ENCODE assay signal across 8 cellular contexts in the genomic region with DNA sequence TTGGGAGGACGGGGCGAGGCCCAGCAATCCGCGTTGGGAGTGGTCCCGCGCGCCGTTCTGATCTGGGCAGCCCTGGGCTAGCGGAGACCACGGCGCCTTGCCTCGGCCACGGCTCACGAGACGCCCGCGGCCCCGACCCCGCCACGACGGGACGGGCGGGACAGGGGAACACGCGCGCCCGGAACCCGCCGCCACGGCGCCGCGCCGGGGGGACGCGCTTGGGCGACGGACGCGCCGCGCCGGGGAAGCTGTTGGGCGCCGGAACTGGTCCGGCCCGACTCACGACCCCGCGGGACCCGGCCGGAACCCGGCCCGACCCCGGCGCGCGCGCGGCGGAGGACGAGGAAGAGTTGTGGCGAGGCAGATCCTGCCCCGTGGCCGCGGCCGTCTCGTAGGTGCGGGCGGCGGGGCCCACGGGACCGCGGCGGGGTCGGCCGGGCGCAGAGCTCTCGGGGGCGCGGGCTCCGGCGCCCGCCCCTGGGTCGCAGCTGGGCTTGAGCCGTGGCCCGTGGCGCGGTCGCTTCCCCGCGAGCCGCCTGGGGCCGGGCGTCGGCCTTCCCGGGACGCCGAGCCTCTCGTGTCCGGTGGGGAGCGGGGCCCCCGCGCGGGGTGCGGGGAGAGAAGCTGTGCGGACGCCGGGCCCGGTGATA. TPM values are rescaled to one million over a fixed set of nuclear protein-coding genes. Genes with fewer than 3 reads are reported as not detected.
DNase-seq lines count a peak whose midpoint lies in the region; ATAC-seq and TF ChIP-seq lines count a peak whose summit lies in the region.

A gene (plus strand): TSS at position 251 of the 650 bp plus-strand sequence. CDS start 6,830 bp downstream, outside the sequence.

- peaks cover 7% of the 10 kb centered on the region for H3K27me3 ChIP-seq in mucosa of stomach (ENCODE audit: control insufficient read depth, insufficient read depth, low read length)

- H3K9ac ChIP-seq in mucosa of stomach (ENCODE audit: low read length) = peak within 1 kb of the TSS; percentile 74

- H3K4me3 ChIP-seq in epithelial cell of proximal tubule (ENCODE audit: low read depth, low read length) (peak within 1 kb of the TSS; percentile 86), mucosa of stomach (ENCODE audit: low read length) (peak within 1 kb of the TSS; percentile 51)

- ATAC-seq in GM21737 (IDR thresholded peaks at IDR 0.05; ENCODE audit: unreplicated experiment) (peak; percentile 46), HG02840 (IDR thresholded peaks at IDR 0.05; ENCODE audit: low FRiP score, unreplicated experiment) (no peak)

- TF ChIP-seq CTCF in epithelial cell of proximal tubule (conservative IDR thresholded peaks at IDR 0.05; ENCODE audit: low read depth, low read length) = no peak

- in situ Hi-C loops in Caki2 (cut with HindIII; ENCODE audit: low pct_unique_long_range_greater_than_20kb, low sequenced_read_pairs) = no loop called here

- H3K9me3 ChIP-seq in mucosa of stomach (ENCODE audit: control insufficient read depth, low read length) = no peaks in the 10 kb centered on the region

- no peaks in the 10 kb centered on the region for H3K36me3 ChIP-seq in mucosa of stomach (ENCODE audit: control insufficient read depth, insufficient read depth, low read length)

- DNase-seq in Caki2 (ENCODE audit: low read depth) = peak; percentile 45
- DNase-seq in NOMO-1 treated with dmso at 0.1 percent for 144 hours (lab: John Stamatoyannopoulos, UW; ENCODE audit: unreplicated experiment) = peak; percentile 19
- peak; percentile 76 for DNase-seq in activated T-cell treated with anti-CD3 and anti-CD28 coated beads for 48 hours (ENCODE audit: low read depth)
- no peak for DNase-seq in epithelial cell of proximal tubule (ENCODE audit: low read depth)
- DNase-seq in stimulated activated CD8-positive, alpha-beta memory T cell treated with anti-CD3 and anti-CD28 coated beads, Interleukin-4, amount 100 ng/mL, for 48 hours = peak; percentile 77

- H3K4me1 ChIP-seq in mucosa of stomach (ENCODE audit: control insufficient read depth, insufficient read depth, low read length) = peaks cover 36% of the 10 kb centered on the region

RNA-seq across cellular contexts. Expression of the gene that starts here (rescaled TPM):
- 36.5 and 45.4 TPM in 2 replicates for total RNA-seq in Caki2 (2014; rRNA removed; shearing (Covaris generic); ENCODE audit: low replicate concordance)
- 16.5 and 27.7 TPM in 2 replicates for total RNA-seq in epithelial cell of proximal tubule
